ENCODE assay signal across 17 cellular contexts in the genomic region with DNA sequence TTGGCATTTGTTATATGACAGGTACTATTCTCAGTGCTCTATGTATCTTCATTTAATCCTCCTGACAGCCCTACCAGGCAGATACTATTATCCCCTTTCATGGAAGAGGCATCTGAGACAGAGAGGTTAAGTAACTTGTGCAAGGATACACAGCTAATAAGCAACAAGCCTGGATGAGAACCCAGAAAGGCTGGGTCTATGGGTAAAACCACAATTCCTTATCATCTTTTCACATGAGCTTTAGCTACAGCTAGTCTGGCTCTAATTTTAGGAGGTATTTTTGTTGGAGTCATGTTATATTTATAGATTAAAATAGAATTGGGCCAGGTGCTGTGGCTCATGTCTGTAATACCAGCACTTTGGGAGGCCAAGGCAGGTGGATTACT.
"Had no signal": no experiment of that assay in that cellular context is flagged by ENCODE, and none has a peak within 500 bp of the region (broad histone marks: within the 10 kb centered on the region; RNA-seq: fewer than 3 reads in every experiment).

No MANE protein-coding gene starts in this region.

- H3K27ac ChIP-seq: left lung, lower lobe of right lung, neural progenitor cell, neutrophil, parathyroid adenoma, sigmoid colon, tibial nerve, upper lobe of left lung, vagina had no signal

- H3K4me3 ChIP-seq: left lung, lower lobe of right lung, neural progenitor cell, psoas muscle, sigmoid colon, smooth muscle cell, tibial nerve, upper lobe of left lung, vagina had no signal

- H3K27ac Mint-ChIP-seq: natural killer cell; nephron progenitor cell; neural progenitor cell; stimulated activated memory B cell treated with anti-CD40 and anti-IgM and Interleukin-4, amounts not matched to agents 10 μg/mL and 1 μg/mL and 100 μg/mL, for 72 hours; stimulated activated naive CD8-positive, alpha-beta T cell treated with anti-CD3 and anti-CD28 coated beads, Interleukin-15, amount 100 ng/mL, for 72 hours had no signal

- H3K4me1 Mint-ChIP-seq: nephron progenitor cell had no signal

- FAIRE-seq: keratinocyte had no signal

- H2AFZ ChIP-seq: neural progenitor cell, parathyroid adenoma had no signal

- H3K27me3 ChIP-seq: left lung, neural progenitor cell, sigmoid colon, tibial nerve, upper lobe of left lung, vagina had no signal

- H3K4me3 Mint-ChIP-seq: natural killer cell; nephron progenitor cell; neural progenitor cell; stimulated activated memory B cell treated with anti-CD40 and anti-IgM and Interleukin-4, amounts not matched to agents 10 μg/mL and 1 μg/mL and 100 μg/mL, for 72 hours; stimulated activated naive CD8-positive, alpha-beta T cell treated with anti-CD3 and anti-CD28 coated beads, Interleukin-15, amount 100 ng/mL, for 72 hours had no signal

- H3K9me3 Mint-ChIP-seq: natural killer cell had no signal

- H3K4me2 ChIP-seq: neural progenitor cell, smooth muscle cell had no signal

- H3K36me3 ChIP-seq: left lung, lower lobe of right lung, neural progenitor cell, neutrophil, sigmoid colon, tibial nerve, upper lobe of left lung, vagina had no signal

- ATAC-seq: left colon; left lung; lower lobe of right lung; natural killer cell; psoas muscle; stimulated activated memory B cell treated with anti-CD40 and anti-IgM and Interleukin-4, amounts not matched to agents 10 μg/mL and 1 μg/mL and 100 μg/mL, for 72 hours; stimulated activated naive CD8-positive, alpha-beta T cell treated with anti-CD3 and anti-CD28 coated beads, Interleukin-15, amount 100 ng/mL, for 72 hours had no signal

- H3K36me3 Mint-ChIP-seq: natural killer cell had no signal

- H3K4me1 ChIP-seq: neural progenitor cell had no signal

- H3K79me2 ChIP-seq: parathyroid adenoma had no signal

- H3K9me3 ChIP-seq: left lung, lower lobe of right lung, neutrophil, psoas muscle, sigmoid colon, tibial nerve, upper lobe of left lung, vagina had no signal

- H3K9ac ChIP-seq: neural progenitor cell, parathyroid adenoma had no signal
